In genomic region chrX:1035206-1035605, GRCh38 we compare ENCODE assay signal across 5 cellular contexts.
"Had no signal": no experiment of that assay in that cellular context is flagged by ENCODE, and none has a peak within 500 bp of the region (broad histone marks: within the 10 kb centered on the region; RNA-seq: fewer than 3 reads in every experiment).

No MANE protein-coding gene starts in this region.

- DNase-seq: H9, HCEC 1CT, IMR-90 had no signal

- H2AFZ ChIP-seq: GM23338 had no signal

- H3K27ac Mint-ChIP-seq: GM23338 had no signal

- H3K4me3 ChIP-seq: GM23338, K562 had no signal

- H3K4me1 Mint-ChIP-seq: GM23338, H9 had no signal

- ATAC-seq: GM23338, K562 had no signal

- H3K4me3 Mint-ChIP-seq: GM23338, H9 had no signal

- H3K4me2 ChIP-seq: GM23338 had no signal
